In the genomic region with DNA sequence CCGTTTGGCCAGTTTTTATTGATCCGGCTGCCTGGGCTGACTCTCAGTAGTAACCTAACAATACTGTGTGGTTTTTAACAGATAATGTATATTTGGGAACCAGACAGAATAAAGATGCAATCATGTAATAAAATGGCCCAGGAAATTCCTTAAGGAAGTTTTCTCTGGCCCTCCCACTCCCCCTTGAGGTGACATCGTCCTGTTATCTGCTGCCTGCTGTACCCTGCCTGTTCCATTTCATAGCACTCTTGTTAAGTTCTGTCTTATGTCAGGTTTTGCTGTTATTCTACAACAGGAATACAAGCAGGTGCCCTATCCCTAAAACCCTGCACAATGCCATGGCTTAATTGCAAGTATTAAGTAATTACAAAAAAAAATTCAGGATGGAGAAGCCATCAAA, we compare ENCODE assay signal across 1 cellular context.
TF ChIP-seq lines count a peak whose summit lies in the region.

No MANE protein-coding gene starts in this region.

TF ChIP-seq in IMR-90, 13 proteins besides CTCF, POLR2A, EP300 and RAD21 (continued from another document):
- TF ChIP-seq, protein P1, sequence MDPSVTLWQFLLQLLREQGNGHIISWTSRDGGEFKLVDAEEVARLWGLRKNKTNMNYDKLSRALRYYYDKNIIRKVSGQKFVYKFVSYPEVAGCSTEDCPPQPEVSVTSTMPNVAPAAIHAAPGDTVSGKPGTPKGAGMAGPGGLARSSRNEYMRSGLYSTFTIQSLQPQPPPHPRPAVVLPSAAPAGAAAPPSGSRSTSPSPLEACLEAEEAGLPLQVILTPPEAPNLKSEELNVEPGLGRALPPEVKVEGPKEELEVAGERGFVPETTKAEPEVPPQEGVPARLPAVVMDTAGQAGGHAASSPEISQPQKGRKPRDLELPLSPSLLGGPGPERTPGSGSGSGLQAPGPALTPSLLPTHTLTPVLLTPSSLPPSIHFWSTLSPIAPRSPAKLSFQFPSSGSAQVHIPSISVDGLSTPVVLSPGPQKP (IDR thresholded peaks at IDR 0.05; ENCODE audit: borderline replicate concordance, low read depth, low read length): no peak
- TF ChIP-seq MAZ (IDR thresholded peaks at IDR 0.05; ENCODE audit: borderline replicate concordance, low read depth, low read length) (no peak), RCOR1 (IDR thresholded peaks at IDR 0.05; ENCODE audit: insufficient replicate concordance, low read length) (no peak), CEBPB (IDR thresholded peaks at IDR 0.05; ENCODE audit: low read depth, low read length) (no peak), RFX5 (IDR thresholded peaks at IDR 0.05; ENCODE audit: low read depth, low read length) (no peak), BHLHE40 (IDR thresholded peaks at IDR 0.05; ENCODE audit: low read depth, low read length) (no peak), MXI1 (IDR thresholded peaks at IDR 0.05; ENCODE audit: borderline replicate concordance, low read depth, low read length) (no peak)
- TF ChIP-seq, protein P2, sequence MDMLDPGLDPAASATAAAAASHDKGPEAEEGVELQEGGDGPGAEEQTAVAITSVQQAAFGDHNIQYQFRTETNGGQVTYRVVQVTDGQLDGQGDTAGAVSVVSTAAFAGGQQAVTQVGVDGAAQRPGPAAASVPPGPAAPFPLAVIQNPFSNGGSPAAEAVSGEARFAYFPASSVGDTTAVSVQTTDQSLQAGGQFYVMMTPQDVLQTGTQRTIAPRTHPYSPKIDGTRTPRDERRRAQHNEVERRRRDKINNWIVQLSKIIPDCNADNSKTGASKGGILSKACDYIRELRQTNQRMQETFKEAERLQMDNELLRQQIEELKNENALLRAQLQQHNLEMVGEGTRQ (IDR thresholded peaks at IDR 0.05; ENCODE audit: low read depth, low read length): no peak
TF ChIP-seq in IMR-90: peak in this region for 0.
